8 cellular contexts compared by ENCODE assay signal in the genomic region with DNA sequence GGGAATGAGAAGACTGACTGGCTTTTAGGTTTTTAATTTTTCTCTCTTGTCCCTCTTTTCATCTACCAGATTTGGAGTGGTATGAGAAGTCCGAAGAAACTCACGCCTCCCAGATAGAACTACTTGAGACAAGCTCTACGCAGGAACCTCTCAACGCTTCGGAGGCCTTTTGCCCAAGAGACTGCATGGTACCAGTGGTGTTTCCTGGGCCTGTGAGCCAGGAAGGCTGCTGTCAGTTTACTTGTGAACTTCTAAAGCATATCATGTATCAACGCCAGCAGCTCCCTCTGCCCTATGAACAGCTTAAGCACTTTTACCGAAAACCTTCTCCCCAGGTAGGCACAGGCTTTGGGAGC. TPM values are rescaled to one million over a fixed set of nuclear protein-coding genes. Genes with fewer than 3 reads are reported as not detected.
A peak's percentile ranks its signal among the peaks of the same experiment; 100 is the strongest.
DNase-seq lines count a peak whose midpoint lies in the region; TF ChIP-seq lines count a peak whose summit lies in the region.

No MANE protein-coding gene starts in this region.

- CTCF ChIA-PET in PC-9 (lab: Charles Lee), result no interaction called here

- POLR2A ChIA-PET in PC-9 (lab: Charles Lee; ENCODE audit: unreplicated experiment), result no interaction called here

- H3F3A ChIP-seq in PC-9 (ENCODE audit: insufficient read depth, low read depth), result peaks cover 7% of the 10 kb centered on the region

- H4K20me1 ChIP-seq in PC-9 (ENCODE audit: insufficient read depth), result peaks cover 15% of the 10 kb centered on the region; the same call in 1 of the 2 replicates

- peak overlapping the region; percentile 87 for H2AFZ ChIP-seq in PC-9

- H3K9me2 ChIP-seq in PC-9 (ENCODE audit: insufficient read depth), result no peaks in the 10 kb centered on the region

- H3K36me3 ChIP-seq in PC-9 (ENCODE audit: low read depth) (peaks cover 15% of the 10 kb centered on the region; the same call in 1 of the 2 replicates), muscle layer of duodenum (ENCODE audit: control insufficient read depth in 1 of 2, insufficient read depth in 2 of 2, low read length in 2 of 2) (peaks cover 17 to 25% of the 10 kb centered on the region in 2 donors)

- intact Hi-C loops in PC-9 (cut with micrococcal nuclease; ENCODE audit: unreplicated experiment), result no loop called here

- TSS peak; percentile 47 for BruUV-seq in PC-9 (replicated peaks; lab: Mats Ljungman, UMichigan)

- peak overlapping the region; percentile 86 for H3K4me2 ChIP-seq in PC-9

- DNase-seq in NCI-H748 (lab: John Stamatoyannopoulos, UW; ENCODE audit: unreplicated experiment), result peak; percentile 33
- DNase-seq in NCI-H748 treated with DMSO at 0.1 percent for 48 hours (lab: John Stamatoyannopoulos, UW), result no peak
- no peak for DNase-seq in PC-9
- DNase-seq in dermis blood vessel endothelial cell, result peak; percentile 35
- no peak for DNase-seq in NCI-H2107 treated with DMSO at 0.1 percent for 48 hours (lab: John Stamatoyannopoulos, UW; ENCODE audit: unreplicated experiment)
- DNase-seq in putamen (ENCODE audit: low spot score), result no peak
- DNase-seq in SHP77 treated with DMSO at 0.1 percent for 48 hours (lab: John Stamatoyannopoulos, UW), result no peak

- no peaks in the 10 kb centered on the region for H3K27me3 ChIP-seq in PC-9 (ENCODE audit: insufficient read depth, low read depth)
- no peaks in the 10 kb centered on the region for H3K27me3 ChIP-seq in muscle layer of duodenum (ENCODE audit: low read depth, low read length)

- H3K27ac ChIP-seq in PC-9 (0 out of 2 replicates have a peak overlapping the region, but pooled peaks have one; percentile 6), muscle layer of duodenum (ENCODE audit: low read length) (peak overlapping the region; percentile 97)

- no peaks in the 10 kb centered on the region for H3K9me3 ChIP-seq in PC-9 (ENCODE audit: insufficient read depth, low read depth)
- H3K9me3 ChIP-seq in muscle layer of duodenum (ENCODE audit: control insufficient read depth in 1 of 2, low read length in 2 of 2), result no peaks in the 10 kb centered on the region

- no peak for TF ChIP-seq CTCF in PC-9 (conservative IDR thresholded peaks at IDR 0.05)

- H3K4me3 ChIP-seq in PC-9 (peak overlapping the region; percentile 73), muscle layer of duodenum (ENCODE audit: low read depth in 1 of 2, low read length in 2 of 2) (peak overlapping the region; percentile 93 to 99)

- H3K4me1 ChIP-seq in PC-9 (replicated peaks; ENCODE audit: insufficient read depth) (peaks cover 18% of the 10 kb centered on the region), muscle layer of duodenum (ENCODE audit: control insufficient read depth in 1 of 2, insufficient read depth in 2 of 2, low read length in 2 of 2) (peaks cover 5 to 33% of the 10 kb centered on the region in 2 donors)

- H3K79me2 ChIP-seq in PC-9 (ENCODE audit: low read depth), result peaks cover 42% of the 10 kb centered on the region

RNA-seq across cellular contexts. Expression of a gene that starts 0.7 kb away (rescaled TPM):
- total RNA-seq in PC-9 (2021) (23.6 and 25.7 TPM in 2 replicates), dermis blood vessel endothelial cell (38.5 and 51.9 TPM in 2 replicates)

RNA-seq across cellular contexts. Expression of a gene that starts 7.2 kb away (rescaled TPM):
- 70.8 and 89.4 TPM in 2 replicates for total RNA-seq in PC-9 (2021)
- 43.6 and 49.4 TPM in 2 replicates for total RNA-seq in dermis blood vessel endothelial cell

RNA-seq across cellular contexts. Expression of a gene that starts 8.5 kb away (rescaled TPM):
- not detected in 2 replicates for total RNA-seq in PC-9 (2021)
- 0.23 and 0.34 TPM in 2 replicates for total RNA-seq in dermis blood vessel endothelial cell

RNA-seq across cellular contexts. Expression of a gene that starts 51.3 kb away (rescaled TPM):
- total RNA-seq in PC-9 (2021) (49.1 and 54.8 TPM in 2 replicates), dermis blood vessel endothelial cell (44.2 and 57.1 TPM in 2 replicates)

Comparison
In these comparisons a context has a peak if more than half of its experiments do, and no peak if none do; other contexts are left out.
1. DNase-seq: peak in NCI-H748 (single experiment) and dermis blood vessel endothelial cell (single experiment); none in NCI-H748 treated with DMSO at 0.1 percent for 48 hours (single experiment), PC-9 (0 of 2), NCI-H2107 treated with DMSO at 0.1 percent for 48 hours (single experiment), putamen (single experiment) and SHP77 treated with DMSO at 0.1 percent for 48 hours (single experiment).